In the genomic region with DNA sequence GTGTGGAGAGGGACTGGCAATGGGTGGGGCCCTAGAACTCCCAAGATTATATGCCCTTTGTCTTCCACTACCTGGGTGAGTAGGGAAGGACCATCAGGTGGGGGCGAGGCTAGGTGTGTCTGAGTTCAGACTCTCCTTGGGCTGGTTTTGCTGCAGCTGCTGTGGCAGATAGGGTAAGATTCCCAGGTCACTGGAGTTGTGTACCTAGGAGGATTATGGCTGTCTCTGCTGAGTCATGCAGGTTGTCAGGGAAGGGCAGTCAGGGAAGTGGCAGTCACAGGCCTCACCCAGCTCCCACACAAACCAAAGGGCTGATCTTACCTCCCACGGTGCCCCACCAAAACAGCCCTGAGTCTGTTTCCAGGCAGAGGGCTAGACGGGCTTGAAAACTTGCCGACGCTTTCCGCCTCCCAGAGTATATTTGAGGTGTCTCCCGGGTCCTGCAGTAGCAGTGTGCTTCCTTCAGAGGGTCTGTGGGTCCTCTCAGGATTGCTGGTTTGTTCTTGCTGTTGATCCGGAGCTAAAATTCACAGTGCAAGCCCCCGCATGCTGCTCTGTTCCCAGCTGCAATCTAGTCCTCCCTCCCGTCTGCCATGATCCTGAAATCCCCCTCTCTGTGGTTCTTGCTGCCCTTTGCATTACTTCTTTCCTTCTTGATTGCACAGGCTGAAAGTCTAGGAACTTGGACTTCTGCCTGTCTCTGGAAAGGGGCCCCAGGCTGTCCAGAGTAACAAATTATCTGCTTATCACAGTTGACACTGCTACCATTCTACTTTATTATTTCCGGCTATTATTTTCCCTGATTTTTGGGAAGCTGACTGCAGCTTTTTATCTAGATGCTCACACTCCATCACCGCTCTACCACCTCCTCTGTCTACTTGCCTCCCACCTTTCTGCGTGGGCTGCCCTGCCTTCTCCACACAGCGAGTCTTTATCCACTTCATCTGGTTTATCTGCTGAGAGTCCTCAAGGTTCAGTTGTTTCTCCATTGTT, we compare ENCODE assay signal across 24 cellular contexts.
DNase-seq lines count a peak whose midpoint lies in the region; ATAC-seq, FAIRE-seq and TF ChIP-seq lines count a peak whose summit lies in the region.
"Had no signal": no experiment of that assay in that cellular context is flagged by ENCODE, and none has a peak within 500 bp of the region (broad histone marks: within the 10 kb centered on the region; RNA-seq: fewer than 3 reads in every experiment).

No MANE protein-coding gene starts in this region.

- no peak overlapping the region for H3K4me2 ChIP-seq in HepG2 (ENCODE audit: low read depth, low read length)
- H3K4me2 ChIP-seq in mammary epithelial cell (ENCODE audit: insufficient read depth, low read depth, low read length): no peak overlapping the region
- H3K4me2 ChIP-seq in MM.1S (ENCODE audit: low read depth, low read length): no peak overlapping the region
- H3K4me2 ChIP-seq: BLaER1 treated with 17β-estradiol and CSF1 and Interleukin-3, amounts not matched to agents 10 nM and 100 nM had no signal

- peak overlapping the region; percentile 18 for H3K4me3 Mint-ChIP-seq in type B pancreatic cell
- H3K4me3 Mint-ChIP-seq: activated CD4-positive, alpha-beta T cell treated with anti-CD3 and anti-CD28 coated beads, Interleukin-2, amount 10 ng/mL, durations not matched to agents 24 days and 14 days; stimulated activated naive CD8-positive, alpha-beta T cell treated with anti-CD3 and anti-CD28 coated beads, Interleukin-15, Interleukin-2, amounts not matched to agents 100 ng/mL and 50 ng/mL, for 24 hours had no signal

- H3K27ac ChIP-seq in HepG2 (ENCODE audit: extremely low read length, insufficient read depth, low read length) (no peak overlapping the region), right lobe of liver (no peak overlapping the region), mammary epithelial cell (ENCODE audit: insufficient read depth, low read depth, low read length) (no peak overlapping the region), MM.1S (ENCODE audit: low read length) (no peak overlapping the region)
- H3K27ac ChIP-seq: BLaER1 treated with 17β-estradiol and CSF1 and Interleukin-3, amounts not matched to agents 10 nM and 100 nM; neutrophil; upper lobe of left lung had no signal

- H3K27ac Mint-ChIP-seq in type B pancreatic cell: peak overlapping the region; percentile 64
- H3K27ac Mint-ChIP-seq: activated CD4-positive, alpha-beta T cell treated with anti-CD3 and anti-CD28 coated beads, Interleukin-2, amount 10 ng/mL, durations not matched to agents 24 days and 14 days; stimulated activated naive CD8-positive, alpha-beta T cell treated with anti-CD3 and anti-CD28 coated beads, Interleukin-15, Interleukin-2, amounts not matched to agents 100 ng/mL and 50 ng/mL, for 24 hours had no signal

- TF ChIP-seq POLR2A in HepG2 (IDR thresholded peaks at IDR 0.05; ENCODE audit: insufficient read depth in 1 of 2, low read depth in 2 of 2, low read length in 2 of 2) (no peak), right lobe of liver (IDR thresholded peaks at IDR 0.05) (no peak), H54 (IDR thresholded peaks at IDR 0.05; ENCODE audit: low read depth, low read length) (no peak)

- POLR2A ChIA-PET in HepG2 (lab: Yijun Ruan, JAX): no interaction called here

- H3K9ac ChIP-seq in HepG2 (ENCODE audit: insufficient read depth, low read depth, low read length): no peak overlapping the region
- H3K9ac ChIP-seq in mammary epithelial cell (ENCODE audit: insufficient read depth, low read length): no peak overlapping the region
- no peak overlapping the region for H3K9ac ChIP-seq in MM.1S (ENCODE audit: low read length)
- H3K9ac ChIP-seq: BLaER1 treated with 17β-estradiol and CSF1 and Interleukin-3, amounts not matched to agents 10 nM and 100 nM had no signal

- H3K27me3 Mint-ChIP-seq in type B pancreatic cell: no peaks in the 10 kb centered on the region

- no peaks in the 10 kb centered on the region for H3K27me3 ChIP-seq in HepG2 (ENCODE audit: control insufficient read depth in 1 of 2, insufficient read depth in 2 of 2, low read length in 2 of 2)
- H3K27me3 ChIP-seq in right lobe of liver: no peaks in the 10 kb centered on the region
- no peaks in the 10 kb centered on the region for H3K27me3 ChIP-seq in mammary epithelial cell (ENCODE audit: insufficient read depth, low read length)
- no peaks in the 10 kb centered on the region for H3K27me3 ChIP-seq in MM.1S (replicated peaks; ENCODE audit: insufficient read depth, low read length)
- H3K27me3 ChIP-seq: BLaER1 treated with 17β-estradiol and CSF1 and Interleukin-3, amounts not matched to agents 10 nM and 100 nM; upper lobe of left lung had no signal

- 55% methylated on average over 12 of the region's 14 CpGs for WGBS in HepG2 (ENCODE audit: low lambda C conversion rate)
- WGBS in right lobe of liver (ENCODE audit: insufficient coverage, low coverage, low lambda C conversion rate, missing lambda C conversion rate): 50% methylated on average over 4 of the region's 14 CpGs
- WGBS in mammary epithelial cell (ENCODE audit: low coverage, missing lambda C conversion rate): 61% methylated on average over 11 of the region's 14 CpGs

- H3K9me3 Mint-ChIP-seq in type B pancreatic cell: peaks cover 20% of the 10 kb centered on the region

- DNase-seq in HepG2 (ENCODE audit: low spot score) (no peak), right lobe of liver (no peak), mammary epithelial cell (peak; percentile 19), left kidney (ENCODE audit: low read depth, low spot score) (peak; percentile 59), type B pancreatic cell (ENCODE audit: extremely low spot score, unreplicated experiment) (no peak), H54 (ENCODE audit: insufficient read length, low spot score) (no peak), MM.1S (no peak)
- DNase-seq in stimulated activated naive CD4-positive, alpha-beta T cell (lab: John Stamatoyannopoulos, UW): no peak
- DNase-seq: activated CD4-positive, alpha-beta T cell treated with anti-CD3 and anti-CD28 coated beads, Interleukin-2, amount 10 ng/mL, durations not matched to agents 24 days and 14 days; activated gamma-delta T cell treated with Interleukin-2 at 50 U/mL for 16 hours; anterior cingulate cortex; cerebellar nuclear complex; IMR-90; kidney glomerular epithelial cell; MV-4-11; NCI-H2081; NCI-H526 treated with DMSO at 0.1 percent for 48 hours; SHP77 treated with DMSO at 0.1 percent for 48 hours; upper lobe of left lung had no signal

- H2AFZ ChIP-seq in HepG2 (ENCODE audit: low read length) (no peak overlapping the region), mammary epithelial cell (ENCODE audit: low read depth, low read length) (peak overlapping the region; percentile 81), MM.1S (ENCODE audit: low read length) (no peak overlapping the region)

- no peaks in the 10 kb centered on the region for H3F3A ChIP-seq in MM.1S (ENCODE audit: insufficient read depth, low read length)

- no peaks in the 10 kb centered on the region for H3K4me1 ChIP-seq in HepG2 (ENCODE audit: insufficient read depth, low read length)
- H3K4me1 ChIP-seq in right lobe of liver: no peaks in the 10 kb centered on the region
- peaks cover 7% of the 10 kb centered on the region for H3K4me1 ChIP-seq in mammary epithelial cell (ENCODE audit: insufficient read depth, low read length)
- no peaks in the 10 kb centered on the region for H3K4me1 ChIP-seq in MM.1S (ENCODE audit: low read length)
- H3K4me1 ChIP-seq: upper lobe of left lung had no signal

- intact Hi-C loops in HepG2 (cut with micrococcal nuclease; ENCODE audit: unreplicated experiment): no loop called here
- intact Hi-C loops in right lobe of liver (cut with DNase I): no loop called here
- intact Hi-C loops in mammary epithelial cell (cut with micrococcal nuclease): no loop called here

- H3K36me3 ChIP-seq in HepG2 (replicated peaks in 1 of 2; ENCODE audit: control insufficient read depth in 1 of 2, insufficient read depth in 2 of 2, low read length in 2 of 2) (no peaks in the 10 kb centered on the region), right lobe of liver (no peaks in the 10 kb centered on the region), mammary epithelial cell (ENCODE audit: insufficient read depth, low read length) (no peaks in the 10 kb centered on the region), MM.1S (replicated peaks; ENCODE audit: insufficient read depth, low read length) (no peaks in the 10 kb centered on the region)
- H3K36me3 ChIP-seq: BLaER1 treated with 17β-estradiol and CSF1 and Interleukin-3, amounts not matched to agents 10 nM and 100 nM; neutrophil; upper lobe of left lung had no signal

- no peak; the same call in 2 of the 3 replicates for ATAC-seq in HepG2
- ATAC-seq in right lobe of liver: no peak
- ATAC-seq: sciatic nerve had no signal

- H3K9me3 ChIP-seq in HepG2 (ENCODE audit: low read length): no peaks in the 10 kb centered on the region
- H3K9me3 ChIP-seq in right lobe of liver: no peaks in the 10 kb centered on the region
- H3K9me3 ChIP-seq in mammary epithelial cell (replicated peaks; ENCODE audit: insufficient read depth, low read length): no peaks in the 10 kb centered on the region
- H3K9me3 ChIP-seq in MM.1S (replicated peaks; ENCODE audit: insufficient read depth, low read length): no peaks in the 10 kb centered on the region
- H3K9me3 ChIP-seq: neutrophil had no signal

- H3K36me3 Mint-ChIP-seq in type B pancreatic cell: no peaks in the 10 kb centered on the region

- BruUV-seq in HepG2 (replicated peaks; lab: Mats Ljungman, UMichigan) (no TSS peak), mammary epithelial cell (replicated peaks; lab: Mats Ljungman, UMichigan) (no TSS peak)

- dilution Hi-C loops in mammary epithelial cell (cut with HindIII; ENCODE audit: low sequenced_read_pairs): no loop called here

- H3K79me2 ChIP-seq in HepG2 (ENCODE audit: insufficient read depth, low read length) (no peaks in the 10 kb centered on the region), mammary epithelial cell (ENCODE audit: insufficient read depth, low read length) (no peaks in the 10 kb centered on the region), MM.1S (ENCODE audit: low read length) (no peaks in the 10 kb centered on the region)

- no peak for TF ChIP-seq CTCF in HepG2 (CRISPR knock-in tag; IDR thresholded peaks at IDR 0.05)
- TF ChIP-seq CTCF in right lobe of liver (IDR thresholded peaks at IDR 0.05): no peak
- no peak for TF ChIP-seq CTCF in mammary epithelial cell (conservative IDR thresholded peaks at IDR 0.05 in 1 of 2, IDR thresholded peaks at IDR 0.05 in 1 of 2; ENCODE audit: extremely low read depth in 1 of 2, insufficient read depth in 1 of 2, low read depth in 1 of 2, low read length in 2 of 2)
- no peak for TF ChIP-seq CTCF in type B pancreatic cell (conservative IDR thresholded peaks at IDR 0.05)
- no peak for TF ChIP-seq CTCF in MM.1S (IDR thresholded peaks at IDR 0.05; ENCODE audit: low read length)

- no peak for TF ChIP-seq EP300 in HepG2 (IDR thresholded peaks at IDR 0.05; ENCODE audit: low read depth in 2 of 2, low read length in 2 of 2)
- no peak for TF ChIP-seq EP300 in HepG2 (CRISPR knock-in tag; IDR thresholded peaks at IDR 0.05; ENCODE audit: borderline replicate concordance)

- H3K4me3 ChIP-seq in HepG2 (replicated peaks in 1 of 3; ENCODE audit: insufficient read depth in 1 of 3, low read depth in 2 of 3, low read length in 3 of 3) (no peak overlapping the region), right lobe of liver (no peak overlapping the region), mammary epithelial cell (replicated peaks in 1 of 3; ENCODE audit: insufficient read depth in 1 of 3, low read depth in 2 of 3, low read length in 3 of 3) (no peak overlapping the region), MM.1S (ENCODE audit: low read length) (no peak overlapping the region)
- H3K4me3 ChIP-seq: BLaER1 treated with 17β-estradiol and CSF1 and Interleukin-3, amounts not matched to agents 10 nM and 100 nM; upper lobe of left lung had no signal

- in situ Hi-C loops in HepG2 (cut with HindIII; ENCODE audit: extremely low pct_ligation_motif_present, low pct_unique_long_range_greater_than_20kb) (no loop called here), mammary epithelial cell (cut with MboI; ENCODE audit: low sequenced_read_pairs in 2 of 2) (no loop called here)

- FAIRE-seq in HepG2 (lab: Jason Lieb, UNC): no peak
- FAIRE-seq in H54 (lab: Jason Lieb, UNC): no peak
- FAIRE-seq: A204.1 had no signal

- H4K20me1 ChIP-seq in HepG2 (ENCODE audit: insufficient read depth, low read length): no peaks in the 10 kb centered on the region
- no peaks in the 10 kb centered on the region for H4K20me1 ChIP-seq in mammary epithelial cell (ENCODE audit: insufficient read depth, low read length)
- no peaks in the 10 kb centered on the region for H4K20me1 ChIP-seq in MM.1S (ENCODE audit: insufficient read depth, low read length)
- H4K20me1 ChIP-seq: BLaER1 treated with 17β-estradiol and CSF1 and Interleukin-3, amounts not matched to agents 10 nM and 100 nM had no signal

- H3K4me1 Mint-ChIP-seq in type B pancreatic cell (ENCODE audit: unreplicated experiment): peaks cover 25% of the 10 kb centered on the region
- H3K4me1 Mint-ChIP-seq: activated CD4-positive, alpha-beta T cell treated with anti-CD3 and anti-CD28 coated beads, Interleukin-2, amount 10 ng/mL, durations not matched to agents 24 days and 14 days had no signal

- H3K9me2 ChIP-seq in MM.1S (replicated peaks; ENCODE audit: insufficient read depth, low read length): no peaks in the 10 kb centered on the region

- TF ChIP-seq RAD21 in HepG2 (CRISPR knock-in tag; IDR thresholded peaks at IDR 0.05): no peak

- CTCF ChIA-PET in HepG2 (lab: Yijun Ruan, JAX; ENCODE audit: low intra/inter-chr PET ratio, low total read pairs) (no interaction called here), mammary epithelial cell (lab: Charles Lee; ENCODE audit: low non-redundant PET) (no interaction called here)

Comparison
In these comparisons a context has a peak if more than half of its experiments do, and no peak if none do; other contexts are left out.
1. DNase-seq: peak in mammary epithelial cell (single experiment) and left kidney (single experiment); none in HepG2 (single experiment), right lobe of liver (0 of 3), type B pancreatic cell (single experiment), stimulated activated naive CD4-positive, alpha-beta T cell (0 of 6), H54 (single experiment) and MM.1S (single experiment).